20 cellular contexts compared by ENCODE assay signal in genomic region chr6:112539355-112539754, GRCh38.
DNase-seq lines count a peak whose midpoint lies in the region; ATAC-seq, FAIRE-seq and TF ChIP-seq lines count a peak whose summit lies in the region.
"Had no signal": no experiment of that assay in that cellular context is flagged by ENCODE, and none has a peak within 500 bp of the region (broad histone marks: within the 10 kb centered on the region; RNA-seq: fewer than 3 reads in every experiment).

No MANE protein-coding gene starts in this region.

- H3K36me3 ChIP-seq in BJ (ENCODE audit: control insufficient read depth, insufficient read depth, low read length): no peaks in the 10 kb centered on the region
- no peaks in the 10 kb centered on the region for H3K36me3 ChIP-seq in SK-N-MC (ENCODE audit: insufficient read depth, low read length)
- H3K36me3 ChIP-seq: HAP-1 had no signal

- POLR2A ChIA-PET in BJ (lab: Charles Lee): no interaction called here

- H3K9me3 ChIP-seq in SK-N-MC (ENCODE audit: low read depth, low read length): no peaks in the 10 kb centered on the region
- H3K9me3 ChIP-seq: HAP-1 had no signal

- no peak for TF ChIP-seq CTCF in BJ (IDR thresholded peaks at IDR 0.05; ENCODE audit: insufficient read depth, low read depth, low read length)

- ATAC-seq in GM21737 (IDR thresholded peaks at IDR 0.05; ENCODE audit: unreplicated experiment) (no peak), GM19397 (IDR thresholded peaks at IDR 0.05; ENCODE audit: unreplicated experiment) (no peak)

- DNase-seq in BJ (ENCODE audit: low read depth) (peak; percentile 31), GM04504 (ENCODE audit: low read depth) (peak; percentile 51), SK-N-MC (ENCODE audit: low read depth, low spot score) (peak; percentile 50), fibroblast of the conjunctiva (ENCODE audit: low read depth) (peak; percentile 18), GM12891 (ENCODE audit: insufficient read length, low spot score) (no peak)
- DNase-seq: AML-193, DMS79, IMR-90, NCI-H1105, NCI-H146, NCI-H2081, NCI-H446 treated with DMSO at 0.1 percent for 48 hours, NCI-H526 treated with DMSO at 0.1 percent for 48 hours, OCI-M1, Right ventricle myocardium superior had no signal

- FAIRE-seq in GM12891 (lab: Jason Lieb, UNC): no peak
- FAIRE-seq: GM18507 had no signal

- H3K27ac ChIP-seq in SK-N-MC: peak overlapping the region; percentile 87
- H3K27ac ChIP-seq: KMS-11 had no signal

- CTCF ChIA-PET in BJ (lab: Yijun Ruan, JAX): interaction anchor here (0.6 kb wide), 1 partner anchor 71 kb away, joined by 4 read pairs; no protein-coding TSS in a partner anchor

- H3K4me3 ChIP-seq in BJ (ENCODE audit: low read depth, low read length) (no peak overlapping the region), SK-N-MC (peak overlapping the region; percentile 58)
- H3K4me3 ChIP-seq: HAP-1 had no signal

- H3K27me3 ChIP-seq in BJ (ENCODE audit: control insufficient read depth, insufficient read depth, low read length): no peaks in the 10 kb centered on the region

- peak overlapping the region; percentile 11 for H3K9ac ChIP-seq in SK-N-MC (ENCODE audit: insufficient read length)
- H3K9ac ChIP-seq: KMS-11 had no signal

- TF ChIP-seq POLR2A in GM12891 (IDR thresholded peaks at IDR 0.05; ENCODE audit: low read depth, low read length): no peak

TF ChIP-seq in GM12891, 5 proteins besides CTCF, POLR2A, EP300 and RAD21:
- TF ChIP-seq POU2F2 (IDR thresholded peaks at IDR 0.05; ENCODE audit: low read depth, low read length): no peak
